In the genomic region with DNA sequence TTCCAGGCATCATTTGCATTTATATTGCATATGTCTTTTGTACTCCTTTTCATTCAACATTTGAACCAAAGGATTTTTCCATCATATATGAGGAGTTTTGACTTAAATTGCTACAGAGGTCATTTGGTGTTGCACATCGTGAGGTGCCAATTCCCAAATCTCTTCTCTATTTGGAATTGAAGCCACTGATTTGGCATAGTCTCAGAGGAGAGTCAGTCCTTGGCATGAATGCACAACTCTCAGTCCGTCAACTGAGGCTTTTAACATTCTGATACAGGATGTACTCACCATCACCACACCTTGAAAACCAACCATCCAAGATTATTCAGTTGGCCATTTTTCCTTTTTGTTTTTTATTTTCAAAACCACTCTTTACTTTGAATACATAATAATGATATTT, we compare ENCODE assay signal across 24 cellular contexts. TPM values are rescaled to one million over a fixed set of nuclear protein-coding genes. Genes with fewer than 3 reads are reported as not detected.
"Had no signal": no experiment of that assay in that cellular context is flagged by ENCODE, and none has a peak within 500 bp of the region (broad histone marks: within the 10 kb centered on the region; RNA-seq: fewer than 3 reads in every experiment).

No MANE protein-coding gene starts in this region.

- ATAC-seq: gastrocnemius medialis, heart right ventricle, left cardiac atrium, left lung, left ventricle myocardium superior, lower lobe of right lung had no signal

- H3K4me3 ChIP-seq: coronary artery, dorsolateral prefrontal cortex, esophagus muscularis mucosa, gastrocnemius medialis, heart right ventricle, left lung, lower lobe of right lung, mucosa of descending colon had no signal

- H3K9me3 ChIP-seq: esophagus muscularis mucosa, gastrocnemius medialis, heart right ventricle, left lung, lower lobe of right lung, mucosa of descending colon had no signal

- H3K4me3 Mint-ChIP-seq: mesothelial cell of epicardium, naive B cell had no signal

- H3K36me3 Mint-ChIP-seq: mesothelial cell of epicardium, naive B cell had no signal

- DNase-seq: dermis blood vessel endothelial cell; effector CD4-positive, alpha-beta T cell; effector memory CD4-positive, alpha-beta T cell; foreskin fibroblast; foreskin melanocyte; gastrocnemius medialis; glutamatergic neuron; heart right ventricle; hippocampal formation; left cardiac atrium; left lung; left ventricle myocardium superior; lower lobe of right lung; mesenchymal stem cell; naive B cell had no signal

- H3K9me3 Mint-ChIP-seq: mesothelial cell of epicardium had no signal

- H3K27ac ChIP-seq: coronary artery, dorsolateral prefrontal cortex, esophagus muscularis mucosa, gastrocnemius medialis, heart right ventricle, left lung, lower lobe of right lung had no signal

- H3K4me1 Mint-ChIP-seq: naive B cell had no signal

- H3K36me3 ChIP-seq: esophagus muscularis mucosa, gastrocnemius medialis, heart right ventricle, left lung, lower lobe of right lung had no signal

- H3K4me1 ChIP-seq: esophagus muscularis mucosa, gastrocnemius medialis, heart right ventricle, left lung, lower lobe of right lung had no signal

- H3K27me3 ChIP-seq: dorsolateral prefrontal cortex, gastrocnemius medialis had no signal

- H3K27ac Mint-ChIP-seq: naive B cell had no signal

RNA-seq across cellular contexts. Expression of gene SYNDIG1, which starts 31.1 kb away (rescaled TPM):
- total RNA-seq: endothelial cell of umbilical vein, esophagus muscularis mucosa, glomerular endothelial cell, lung microvascular endothelial cell, myocyte had no signal
- polyA plus RNA-seq: endothelial cell of umbilical vein had no signal
